In the genomic region with DNA sequence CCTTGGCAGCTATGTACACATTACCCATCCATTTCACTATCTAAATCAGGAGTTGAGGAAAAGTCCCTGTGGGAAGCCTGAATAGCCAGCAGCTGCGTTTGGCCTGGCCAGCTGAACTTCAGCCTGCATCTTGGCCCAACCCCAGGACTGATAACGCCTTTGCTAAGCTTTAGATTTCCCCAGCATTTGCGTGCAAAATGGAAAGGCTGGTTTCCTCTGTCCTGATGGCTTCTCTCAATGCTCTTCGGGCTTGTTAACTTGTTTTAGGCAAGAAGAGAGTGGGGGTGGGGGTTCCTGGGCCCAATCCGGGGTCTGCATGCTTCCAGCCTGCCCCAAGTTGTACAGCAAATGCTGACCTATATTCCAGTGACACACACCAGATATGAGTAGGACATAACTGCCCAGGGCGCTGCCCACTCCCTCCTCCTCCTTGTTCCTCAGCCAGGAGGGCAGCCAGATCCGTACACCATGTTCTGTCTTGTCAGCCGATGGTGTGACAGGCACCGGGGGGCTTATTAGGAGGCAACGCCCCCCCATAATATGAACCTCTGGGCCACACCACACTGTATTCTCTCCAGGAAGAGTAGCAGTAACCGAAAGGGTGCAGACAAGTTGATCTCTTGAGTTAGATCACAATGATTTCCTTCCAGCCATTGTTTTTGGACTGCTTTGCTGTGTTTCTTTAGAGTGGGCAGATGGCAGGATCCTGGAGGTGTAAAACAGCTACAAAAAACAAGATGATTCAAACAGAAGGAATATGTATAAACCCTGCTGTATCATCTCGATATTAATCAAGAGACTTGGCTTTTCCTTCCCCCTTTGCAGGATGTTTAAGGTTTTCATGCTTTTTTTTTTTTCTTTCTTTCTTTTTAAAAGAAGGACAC, we compare ENCODE assay signal across 9 cellular contexts.
DNase-seq lines count a peak whose midpoint lies in the region; ATAC-seq and TF ChIP-seq lines count a peak whose summit lies in the region.
"Had no signal": no experiment of that assay in that cellular context is flagged by ENCODE, and none has a peak within 500 bp of the region (broad histone marks: within the 10 kb centered on the region; RNA-seq: fewer than 3 reads in every experiment).

No MANE protein-coding gene starts in this region.

- peak overlapping the region; percentile 36 to 47 for H3K9ac ChIP-seq in mucosa of rectum (ENCODE audit: low read depth in 1 of 2, low read length in 2 of 2)

- peak overlapping the region; percentile 1 to 46 for H3K27ac ChIP-seq in esophagus (ENCODE audit: low read depth in 2 of 2, low read length in 1 of 2)
- H3K27ac ChIP-seq in mucosa of rectum (ENCODE audit: low read depth in 2 of 2, low read length in 2 of 2) = peak overlapping the region; percentile 58 to 77
- peak overlapping the region; percentile 79 to 86 for H3K27ac ChIP-seq in uterus

- H3K9me3 Mint-ChIP-seq in activated naive CD4-positive, alpha-beta T cell treated with anti-CD3 and anti-CD28 coated beads, Interleukin-2, amount 50 U/mL, for 72 hours = peaks cover 0 to 3% of the 10 kb centered on the region in 2 donors

- no peak for TF ChIP-seq CTCF in uterus (IDR thresholded peaks at IDR 0.05)

- H3K9me3 ChIP-seq in esophagus (ENCODE audit: control insufficient read depth in 2 of 2, insufficient read depth in 1 of 2, low read depth in 1 of 2, low read length in 1 of 2) (no peaks in the 10 kb centered on the region), mucosa of rectum (ENCODE audit: control insufficient read depth in 2 of 2, low read length in 2 of 2) (no peaks in the 10 kb centered on the region), uterus (no peaks in the 10 kb centered on the region)

- ATAC-seq in HG03196 (IDR thresholded peaks at IDR 0.05; ENCODE audit: unreplicated experiment) = no peak
- ATAC-seq in activated naive CD4-positive, alpha-beta T cell treated with anti-CD3 and anti-CD28 coated beads, Interleukin-2, amount 50 U/mL, for 72 hours = no peak
- no peak for ATAC-seq in HG02759 (IDR thresholded peaks at IDR 0.05; ENCODE audit: unreplicated experiment)

- no peaks in the 10 kb centered on the region for H3K36me3 ChIP-seq in esophagus (ENCODE audit: control insufficient read depth in 2 of 2, insufficient read depth in 2 of 2, low read length in 1 of 2)
- H3K36me3 ChIP-seq in mucosa of rectum (ENCODE audit: control insufficient read depth in 2 of 2, insufficient read depth in 2 of 2, low read length in 2 of 2) = no peaks in the 10 kb centered on the region
- no peaks in the 10 kb centered on the region for H3K36me3 ChIP-seq in uterus

- H3K36me3 Mint-ChIP-seq in activated naive CD4-positive, alpha-beta T cell treated with anti-CD3 and anti-CD28 coated beads, Interleukin-2, amount 50 U/mL, for 72 hours = no peaks in the 10 kb centered on the region

- H3K27me3 ChIP-seq in esophagus (ENCODE audit: control insufficient read depth in 1 of 2, insufficient read depth in 2 of 2, low read length in 2 of 2) (no peaks in the 10 kb centered on the region), mucosa of rectum (ENCODE audit: control insufficient read depth in 2 of 2, insufficient read depth in 2 of 2, low read length in 2 of 2) (no peaks in the 10 kb centered on the region), uterus (no peaks in the 10 kb centered on the region)

- H3K4me3 ChIP-seq in esophagus (ENCODE audit: low read depth in 1 of 2, low read length in 2 of 2) = no peak overlapping the region
- peak overlapping the region; percentile 44 to 51 for H3K4me3 ChIP-seq in mucosa of rectum (ENCODE audit: low read length in 2 of 2)
- H3K4me3 ChIP-seq in uterus = no peak overlapping the region

- no peak overlapping the region for H3K27ac Mint-ChIP-seq in activated naive CD4-positive, alpha-beta T cell treated with anti-CD3 and anti-CD28 coated beads, Interleukin-2, amount 50 U/mL, for 72 hours

- H3K4me1 ChIP-seq in esophagus (ENCODE audit: control insufficient read depth in 2 of 2, insufficient read depth in 2 of 2, low read length in 1 of 2) (peaks cover 0 to 2% of the 10 kb centered on the region in 2 donors), mucosa of rectum (ENCODE audit: control insufficient read depth in 2 of 2, insufficient read depth in 2 of 2, low read length in 2 of 2) (peaks cover 8 to 27% of the 10 kb centered on the region in 2 donors), uterus (peaks cover 0 to 10% of the 10 kb centered on the region in 2 donors)

- no peak for TF ChIP-seq POLR2A in uterus (IDR thresholded peaks at IDR 0.05)

- intact Hi-C loops in uterus (cut with DNase I; ENCODE audit: low total_unique reads) = no loop called here

- DNase-seq in NCI-H2196 (lab: John Stamatoyannopoulos, UW; ENCODE audit: unreplicated experiment) (peak; percentile 42), NCI-H2196 treated with DMSO at 0.1 percent for 48 hours (lab: John Stamatoyannopoulos, UW; ENCODE audit: unreplicated experiment) (no peak), uterus (peak; percentile 77 to 83)
- DNase-seq in activated naive CD4-positive, alpha-beta T cell treated with anti-CD3 and anti-CD28 coated beads, Interleukin-2, amount 50 U/mL, for 72 hours (ENCODE audit: low spot score in 2 of 2) = no peak
- DNase-seq: stimulated activated CD8-positive, alpha-beta memory T cell treated with anti-CD3 and anti-CD28 coated beads, Interleukin-4, amount 100 ng/mL, for 48 hours had no signal

- 49 to 57% methylated on average over 12 of the region's 12 CpGs for WGBS in esophagus, 2 donors

Comparison
In these comparisons a context has a peak if more than half of its experiments do, and no peak if none do; other contexts are left out.
1. DNase-seq: peak in NCI-H2196 (single experiment) and uterus (2 of 2); none in NCI-H2196 treated with DMSO at 0.1 percent for 48 hours (single experiment) and activated naive CD4-positive, alpha-beta T cell treated with anti-CD3 and anti-CD28 coated beads, Interleukin-2, amount 50 U/mL, for 72 hours (0 of 2).
2. H3K27ac ChIP-seq: peak in every context shown above with its lines; median percentile 82 in uterus; 68 in mucosa of rectum; 24 in esophagus.
3. H3K4me3 ChIP-seq: peak in mucosa of rectum (2 of 2); none in esophagus (0 of 2) and uterus (0 of 2).